ENCODE assay signal across 14 cellular contexts in the genomic region with DNA sequence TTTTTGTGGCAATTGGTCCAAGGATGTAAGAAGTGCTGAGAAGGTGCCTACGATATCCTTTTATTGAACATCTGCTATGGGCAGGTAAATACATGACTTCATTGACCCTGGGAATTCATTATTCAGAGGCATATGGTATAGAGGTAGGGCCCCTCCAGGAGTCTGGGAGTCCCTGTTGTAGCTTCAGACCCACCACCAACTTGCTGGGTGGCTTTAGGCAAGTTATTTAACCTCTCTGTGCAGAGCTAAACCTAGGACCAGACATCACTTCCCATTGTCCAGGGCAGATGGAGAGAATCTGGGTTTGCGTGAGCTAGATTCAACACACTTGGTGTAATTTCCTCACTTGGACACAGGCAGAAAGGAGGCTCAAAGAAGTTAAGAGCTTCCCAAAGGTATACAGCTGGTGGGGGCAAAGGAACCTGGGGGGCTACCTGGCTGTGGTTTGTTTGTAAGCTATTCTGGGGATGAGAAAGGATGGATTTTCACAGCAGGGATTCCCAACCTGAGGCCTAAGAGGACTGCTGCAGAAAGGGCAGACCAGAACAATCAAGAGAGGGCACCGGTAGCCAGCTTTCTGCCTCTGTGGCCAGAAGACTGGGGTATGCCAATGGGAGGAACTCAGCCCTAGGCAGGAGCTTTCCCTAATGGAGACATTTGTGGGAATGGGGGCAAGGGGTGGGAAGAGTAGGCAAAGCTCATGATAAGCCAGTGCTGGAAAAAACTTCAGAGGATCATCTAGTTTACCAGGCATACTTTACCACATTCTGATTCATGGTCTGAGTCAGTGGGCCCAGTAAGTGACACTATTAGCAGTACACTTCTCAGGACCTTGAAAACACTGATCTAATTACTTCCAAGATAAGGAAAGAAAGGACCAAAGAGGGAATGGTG.
DNase-seq lines count a peak whose midpoint lies in the region; ATAC-seq, FAIRE-seq and TF ChIP-seq lines count a peak whose summit lies in the region.
"Had no signal": no experiment of that assay in that cellular context is flagged by ENCODE, and none has a peak within 500 bp of the region (broad histone marks: within the 10 kb centered on the region; RNA-seq: fewer than 3 reads in every experiment).

No MANE protein-coding gene starts in this region.

- H3K9me3 Mint-ChIP-seq in stimulated activated memory B cell treated with anti-CD40 and anti-IgM and Interleukin-4, amounts not matched to agents 10 μg/mL and 1 μg/mL and 100 μg/mL, for 72 hours = no peaks in the 10 kb centered on the region

- peaks cover 7% of the 10 kb centered on the region for H3K4me1 ChIP-seq in mesodermal cell (ENCODE audit: control insufficient read depth, insufficient read depth, low read length, poor library complexity, severe bottlenecking)

- H3K36me3 ChIP-seq in mesodermal cell (ENCODE audit: control insufficient read depth, insufficient read depth, low read length) = no peaks in the 10 kb centered on the region
- H3K36me3 ChIP-seq: BE2C, neutrophil had no signal

- H3K27ac ChIP-seq in coronary artery (peak overlapping the region in 1 of 2 donors; percentile 49), mesodermal cell (ENCODE audit: low read depth, low read length, severe bottlenecking) (peak overlapping the region; percentile 23)
- H3K27ac ChIP-seq: epithelial cell of prostate, neutrophil had no signal

- no peak for TF ChIP-seq CTCF in coronary artery (IDR thresholded peaks at IDR 0.05)

- WGBS in mesodermal cell (ENCODE audit: insufficient coverage in 2 of 2), 2 experiments = 93 to 100% methylated on average over 1 to 2 of the region's 3 CpGs

- no peaks in the 10 kb centered on the region for H3K36me3 Mint-ChIP-seq in stimulated activated memory B cell treated with anti-CD40 and anti-IgM and Interleukin-4, amounts not matched to agents 10 μg/mL and 1 μg/mL and 100 μg/mL, for 72 hours

- FAIRE-seq in RCC 7860 (lab: Jason Lieb, UNC) = peak; percentile 78
- FAIRE-seq: islet of Langerhans had no signal

- in situ Hi-C loops in G401 (cut with HindIII; ENCODE audit: low sequenced_read_pairs) = no loop called here

- peak; percentile 59 for DNase-seq in AG20443 (ENCODE audit: low spot score)
- DNase-seq in RCC 7860 (ENCODE audit: low spot score) = peak; percentile 53
- peak; percentile 58 for DNase-seq in coronary artery (ENCODE audit: low spot score)
- no peak for DNase-seq in globus pallidus (ENCODE audit: low spot score)
- no peak for DNase-seq in G401 (ENCODE audit: low spot score)
- DNase-seq in activated T-cell treated with anti-CD3 and anti-CD28 coated beads for 4 hours = no peak
- DNase-seq: BE2C, NCI-H510A, SHP77 had no signal

- H3K9me3 ChIP-seq in mesodermal cell (ENCODE audit: control insufficient read depth, low read length) = no peaks in the 10 kb centered on the region
- H3K9me3 ChIP-seq: BE2C, neutrophil had no signal

- H3K27me3 Mint-ChIP-seq in stimulated activated memory B cell treated with anti-CD40 and anti-IgM and Interleukin-4, amounts not matched to agents 10 μg/mL and 1 μg/mL and 100 μg/mL, for 72 hours = peaks cover 24% of the 10 kb centered on the region

- no peak for ATAC-seq in stimulated activated memory B cell treated with anti-CD40 and anti-IgM and Interleukin-4, amounts not matched to agents 10 μg/mL and 1 μg/mL and 100 μg/mL, for 72 hours

- H3K4me1 Mint-ChIP-seq in stimulated activated memory B cell treated with anti-CD40 and anti-IgM and Interleukin-4, amounts not matched to agents 10 μg/mL and 1 μg/mL and 100 μg/mL, for 72 hours = no peaks in the 10 kb centered on the region

- no peak overlapping the region for H3K27ac Mint-ChIP-seq in stimulated activated memory B cell treated with anti-CD40 and anti-IgM and Interleukin-4, amounts not matched to agents 10 μg/mL and 1 μg/mL and 100 μg/mL, for 72 hours

- H3K4me3 Mint-ChIP-seq in stimulated activated memory B cell treated with anti-CD40 and anti-IgM and Interleukin-4, amounts not matched to agents 10 μg/mL and 1 μg/mL and 100 μg/mL, for 72 hours = no peak overlapping the region

- no peak overlapping the region for H3K4me3 ChIP-seq in coronary artery
- H3K4me3 ChIP-seq in mesodermal cell (ENCODE audit: extremely low read depth, insufficient read depth, low read length, poor library complexity, severe bottlenecking) = no peak overlapping the region

Comparison
In these comparisons a context has a peak if more than half of its experiments do, and no peak if none do; other contexts are left out.
1. DNase-seq: peak in AG20443 (single experiment), RCC 7860 (single experiment) and coronary artery (single experiment); none in globus pallidus (single experiment), G401 (single experiment) and activated T-cell treated with anti-CD3 and anti-CD28 coated beads for 4 hours (single experiment).